ENCODE assay signal across 8 cellular contexts in the genomic region with DNA sequence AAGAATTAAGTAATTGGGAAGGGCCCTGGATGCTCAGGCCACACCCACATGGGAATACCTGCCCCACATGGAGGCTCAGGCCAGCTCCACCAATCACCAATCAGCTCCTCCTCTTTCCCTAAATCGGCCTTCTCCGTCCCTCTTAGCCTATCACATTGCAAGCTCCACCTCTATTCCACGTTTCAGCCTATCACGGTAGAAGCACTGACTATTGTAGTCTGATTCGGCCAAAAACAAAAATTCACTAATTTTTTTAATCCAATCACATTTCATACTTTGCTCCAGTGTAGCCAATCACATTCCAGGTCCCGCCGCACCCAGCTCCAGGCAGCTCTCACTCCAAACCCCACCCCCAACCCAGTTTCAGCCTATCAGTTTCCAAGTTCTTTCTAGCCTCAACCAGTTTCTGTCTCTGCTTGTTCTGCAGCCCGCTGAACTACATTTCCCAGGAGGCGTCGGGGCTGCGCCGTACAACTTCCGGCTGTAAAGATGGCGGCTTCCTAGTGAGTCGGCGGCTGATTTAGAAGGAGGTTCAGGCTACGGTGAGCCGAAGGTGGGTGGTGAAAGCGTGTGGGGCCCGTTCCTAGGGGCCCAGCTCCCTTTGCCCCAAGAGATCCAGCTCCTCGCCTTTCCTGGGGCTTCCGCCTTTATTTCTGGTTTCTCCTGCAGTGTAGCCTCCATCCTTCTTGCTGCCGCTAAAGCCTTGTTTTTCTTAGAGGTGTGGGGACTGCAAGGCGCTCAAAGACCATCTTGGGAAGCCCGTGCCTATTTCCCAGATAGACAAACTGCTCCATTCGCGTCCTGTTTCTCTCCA. TPM values are rescaled to one million over a fixed set of nuclear protein-coding genes. Genes with fewer than 3 reads are reported as not detected.
A peak's percentile ranks its signal among the peaks of the same experiment; 100 is the strongest.
DNase-seq lines count a peak whose midpoint lies in the region; ATAC-seq lines count a peak whose summit lies in the region.

A gene (plus strand): TSS at position 469 of the 814 bp plus-strand sequence. CDS start 1,364 bp downstream, outside the sequence.

- H3K9me3 Mint-ChIP-seq in dendritic cell treated with granulocyte-macrophage colony-stimulating factor and Interleukin-4, amounts not matched to agents 40 ng/mL and 50 ng/mL, for 4 days, result no peaks in the 10 kb centered on the region

- DNase-seq in C1 segment of cervical spinal cord (lab: John Stamatoyannopoulos, UW) (peak; percentile 73 to 100 (median 94)), NCI-H748 treated with DMSO at 0.1 percent for 48 hours (lab: John Stamatoyannopoulos, UW) (peak; percentile 92), left lobe of liver (ENCODE audit: low spot score) (peak; percentile 97)
- DNase-seq in activated CD4-positive, alpha-beta T cell treated with anti-CD3 and anti-CD28 coated beads, Interleukin-2, amount 50 U/mL, for 24 hours (ENCODE audit: low read depth in 1 of 2, low spot score in 1 of 2), result peak; percentile 78 to 96
- peak; percentile 92 for DNase-seq in stimulated activated CD4-positive, alpha-beta T cell treated with anti-CD3 and anti-CD28 coated beads, Interleukin-2, amount 100 ng/mL, for 4 hours (ENCODE audit: low read depth)

- peak within 1 kb of the TSS; percentile 84 for H3K27ac Mint-ChIP-seq in dendritic cell treated with granulocyte-macrophage colony-stimulating factor and Interleukin-4, amounts not matched to agents 40 ng/mL and 50 ng/mL, for 4 days

- intact Hi-C loops in dendritic cell treated with granulocyte-macrophage colony-stimulating factor and Interleukin-4, amounts not matched to agents 40 ng/mL and 50 ng/mL, for 4 days (cut with micrococcal nuclease), result loop anchor here (1.0 to 2.0 kb wide), 2 partner anchors 38 to 52 kb away; a partner anchor contains a TSS

- peaks cover 5% of the 10 kb centered on the region for H3K27me3 Mint-ChIP-seq in dendritic cell treated with granulocyte-macrophage colony-stimulating factor and Interleukin-4, amounts not matched to agents 40 ng/mL and 50 ng/mL, for 4 days

- H3K4me1 Mint-ChIP-seq in dendritic cell treated with granulocyte-macrophage colony-stimulating factor and Interleukin-4, amounts not matched to agents 40 ng/mL and 50 ng/mL, for 4 days (ENCODE audit: low read depth), result peaks cover 21% of the 10 kb centered on the region

- peak within 1 kb of the TSS; percentile 80 for H3K4me3 Mint-ChIP-seq in dendritic cell treated with granulocyte-macrophage colony-stimulating factor and Interleukin-4, amounts not matched to agents 40 ng/mL and 50 ng/mL, for 4 days

- peaks cover 39% of the 10 kb centered on the region for H3K36me3 Mint-ChIP-seq in dendritic cell treated with granulocyte-macrophage colony-stimulating factor and Interleukin-4, amounts not matched to agents 40 ng/mL and 50 ng/mL, for 4 days (ENCODE audit: low read depth)

- ATAC-seq in GM19372 (IDR thresholded peaks at IDR 0.05; ENCODE audit: low read depth, unreplicated experiment), result peak; percentile 89
- ATAC-seq in HG03558 (IDR thresholded peaks at IDR 0.05; ENCODE audit: extremely low read depth, unreplicated experiment), result peak; percentile 83
- ATAC-seq in left lobe of liver, result peak; percentile 96

RNA-seq across cellular contexts. Expression of the gene that starts here (rescaled TPM):
- total RNA-seq in left lobe of liver, result 41.0 TPM

Comparison
In these comparisons a context has a peak if more than half of its experiments do, and no peak if none do; other contexts are left out.
1. Peak in every context shown above with its lines: DNase-seq and ATAC-seq.